ENCODE assay signal across 8 cellular contexts in genomic region chr12:49707127-49707811, GRCh38. TPM values are rescaled to one million over a fixed set of nuclear protein-coding genes. Genes with fewer than 3 reads are reported as not detected.
DNase-seq lines count a peak whose midpoint lies in the region; ATAC-seq and TF ChIP-seq lines count a peak whose summit lies in the region.

Gene FMNL3, minus strand, starts transcription at chr12:49707405. Its CDS starts 225 bp downstream, at chr12:49707180.

- peak within 1 kb of the TSS; percentile 72 for H3K9ac ChIP-seq in ES-I3 (ENCODE audit: low read depth, low read length)
- peak within 1 kb of the TSS; percentile 84 for H3K9ac ChIP-seq in Loucy (ENCODE audit: low read depth, low read length, poor library complexity, severe bottlenecking)
- peak within 1 kb of the TSS; percentile 77 for H3K9ac ChIP-seq in neural cell (ENCODE audit: low read length)

- H3K4me3 ChIP-seq in H7 (ENCODE audit: insufficient read depth, low read depth, low read length) (peak within 1 kb of the TSS; percentile 91), Loucy (ENCODE audit: low read length, poor library complexity, severe bottlenecking) (peak within 1 kb of the TSS; percentile 90), RWPE2 (ENCODE audit: severe bottlenecking) (peak within 1 kb of the TSS; percentile 69), fibroblast of the aortic adventitia (ENCODE audit: low read depth, low read length) (peak within 1 kb of the TSS; percentile 81), neural cell (ENCODE audit: low read length) (peak within 1 kb of the TSS; percentile 89), stomach (peak within 1 kb of the TSS; percentile 73 to 86 (median 84))

- H3F3A ChIP-seq in Loucy (ENCODE audit: low read depth) (no peaks in the 10 kb centered on the region), neural cell (ENCODE audit: insufficient read depth, low read length, poor library complexity, severe bottlenecking) (no peaks in the 10 kb centered on the region)

- H3K36me3 ChIP-seq in ES-I3 (ENCODE audit: insufficient read depth, low read length) (no peaks in the 10 kb centered on the region), H7 (replicated peaks; ENCODE audit: control insufficient read depth, insufficient read depth, low read length) (no peaks in the 10 kb centered on the region), Loucy (ENCODE audit: insufficient read depth, low read length) (no peaks in the 10 kb centered on the region), RWPE2 (ENCODE audit: low read depth) (no peaks in the 10 kb centered on the region), neural cell (ENCODE audit: insufficient read depth, low read length) (no peaks in the 10 kb centered on the region), stomach (no peaks in the 10 kb centered on the region)

- peak; percentile 94 for TF ChIP-seq CTCF in Loucy (conservative IDR thresholded peaks at IDR 0.05; ENCODE audit: low read length)
- peak; percentile 98 for TF ChIP-seq CTCF in RWPE2 (IDR thresholded peaks at IDR 0.05; ENCODE audit: poor library complexity, severe bottlenecking)
- TF ChIP-seq CTCF in fibroblast of the aortic adventitia (IDR thresholded peaks at IDR 0.05; ENCODE audit: insufficient read depth, low read length) = peak; percentile 84
- TF ChIP-seq CTCF in neural cell (IDR thresholded peaks at IDR 0.05; ENCODE audit: poor library complexity, severe bottlenecking) = peak; percentile 99
- TF ChIP-seq CTCF in stomach (IDR thresholded peaks at IDR 0.05) = peak in 5 of 7 experiments; percentile 90 to 98 (median 96)

- intact Hi-C loops in stomach (cut with DNase I; ENCODE audit: low total_unique reads) = no loop called here

- H3K9me2 ChIP-seq in Loucy (replicated peaks; ENCODE audit: low read depth, low read length) = no peaks in the 10 kb centered on the region
- H3K9me2 ChIP-seq in neural cell (ENCODE audit: insufficient read depth, low read length) = no peaks in the 10 kb centered on the region

- WGBS in stomach, 5 donors = 0 to 1% (median 1%) methylated on average over 33 to 92 of the region's 94 CpGs

- H3K9me3 ChIP-seq in ES-I3 (ENCODE audit: control insufficient read depth, insufficient read depth, low read length) = no peaks in the 10 kb centered on the region
- no peaks in the 10 kb centered on the region for H3K9me3 ChIP-seq in Loucy (ENCODE audit: insufficient read depth, low read depth, low read length)
- H3K9me3 ChIP-seq in RWPE2 (ENCODE audit: severe bottlenecking) = no peaks in the 10 kb centered on the region
- no peaks in the 10 kb centered on the region for H3K9me3 ChIP-seq in neural cell (ENCODE audit: low read length)
- H3K9me3 ChIP-seq in stomach = no peaks in the 10 kb centered on the region

- peak; percentile 86 for TF ChIP-seq RAD21 in neural cell (conservative IDR thresholded peaks at IDR 0.05)

- TF ChIP-seq POLR2A in stomach (IDR thresholded peaks at IDR 0.05) = no peak

- H3K4me1 ChIP-seq in ES-I3 (ENCODE audit: insufficient read depth, low read length) = peaks cover 30% of the 10 kb centered on the region
- H3K4me1 ChIP-seq in Loucy (ENCODE audit: insufficient read depth, low read length, poor library complexity, severe bottlenecking) = peaks cover 37% of the 10 kb centered on the region
- peaks cover 7% of the 10 kb centered on the region for H3K4me1 ChIP-seq in RWPE2 (ENCODE audit: insufficient read depth, poor library complexity, severe bottlenecking)
- peaks cover 0 to 51% (median 32%) of the 10 kb centered on the region in 4 donors for H3K4me1 ChIP-seq in stomach

- H4K20me1 ChIP-seq in Loucy (ENCODE audit: insufficient read depth, low read length, poor library complexity, severe bottlenecking) (peaks cover 7% of the 10 kb centered on the region), neural cell (ENCODE audit: insufficient read depth) (no peaks in the 10 kb centered on the region)

- H2AFZ ChIP-seq in Loucy (ENCODE audit: low read length) = peak within 1 kb of the TSS; percentile 86
- peak within 1 kb of the TSS; percentile 45 for H2AFZ ChIP-seq in neural cell (ENCODE audit: low read depth, low read length)

- TF ChIP-seq EP300 in neural cell (conservative IDR thresholded peaks at IDR 0.05; ENCODE audit: poor library complexity, severe bottlenecking) = peak; percentile 23
- TF ChIP-seq EP300 in stomach (IDR thresholded peaks at IDR 0.05) = no peak

- peak within 1 kb of the TSS; percentile 37 for H3K27ac ChIP-seq in RWPE2 (ENCODE audit: poor library complexity, severe bottlenecking)
- peak within 1 kb of the TSS; percentile 39 for H3K27ac ChIP-seq in neural cell (ENCODE audit: low read length)
- peak within 1 kb of the TSS; percentile 88 to 94 (median 89) for H3K27ac ChIP-seq in stomach

- H3K4me2 ChIP-seq in Loucy (ENCODE audit: low read depth, low read length, poor library complexity, severe bottlenecking) = peak within 1 kb of the TSS; percentile 92
- H3K4me2 ChIP-seq in neural cell (ENCODE audit: low read length) = peak within 1 kb of the TSS; percentile 76

- H3K27me3 ChIP-seq in H7 (ENCODE audit: control insufficient read depth, insufficient read depth, low read length) (peaks cover 14% of the 10 kb centered on the region), Loucy (ENCODE audit: insufficient read depth, low read length, poor library complexity, severe bottlenecking) (no peaks in the 10 kb centered on the region), RWPE2 (ENCODE audit: insufficient read depth, poor library complexity, severe bottlenecking) (no peaks in the 10 kb centered on the region), neural cell (ENCODE audit: insufficient read depth, low read depth, low read length) (peaks cover 7% of the 10 kb centered on the region), stomach (no peaks in the 10 kb centered on the region)

- H3K79me2 ChIP-seq in Loucy (ENCODE audit: insufficient read depth, low read length) (peaks cover 49% of the 10 kb centered on the region), neural cell (replicated peaks; ENCODE audit: insufficient read depth, low read length) (peaks cover 14% of the 10 kb centered on the region)

- DNase-seq in H7 = peak; percentile 99
- DNase-seq in RWPE2 (ENCODE audit: low spot score) = peak; percentile 95
- DNase-seq in activated effector memory CD4-positive, alpha-beta T cell treated with Interleukin-2 at 50 U/mL for 16 hours = peak; percentile 98
- peak; percentile 94 for DNase-seq in fibroblast of the aortic adventitia (ENCODE audit: low read depth)
- DNase-seq in stomach = peak; percentile 99

- ATAC-seq in RWPE2 (ENCODE audit: low read depth) = peak; percentile 89

TF ChIP-seq in neural cell, 6 proteins besides CTCF, POLR2A, EP300 and RAD21:
- TF ChIP-seq MXI1 (conservative IDR thresholded peaks at IDR 0.05; ENCODE audit: poor library complexity, severe bottlenecking) (peak; percentile 48), POLR2AphosphoS5 (IDR thresholded peaks at IDR 0.05) (peak; percentile 73), SMC3 (conservative IDR thresholded peaks at IDR 0.05; ENCODE audit: poor library complexity) (peak; percentile 93), TAF1 (IDR thresholded peaks at IDR 0.05; ENCODE audit: low read depth) (peak; percentile 8), EZH2 (IDR thresholded peaks at IDR 0.05; ENCODE audit: borderline replicate concordance, insufficient read depth, low read length, poor library complexity, severe bottlenecking) (no peak), REST (IDR thresholded peaks at IDR 0.05; ENCODE audit: borderline replicate concordance) (no peak)

RNA-seq across cellular contexts. Expression of gene FMNL3, which starts in this region (rescaled TPM):
- 16.0 and 19.4 TPM in 2 replicates for total RNA-seq in H7 (2014; rRNA removed; shearing (Covaris generic))
- 12.0 and 20.8 TPM in 2 replicates for total RNA-seq in fibroblast of the aortic adventitia (ENCODE audit: low replicate concordance)
- polyA plus RNA-seq in neural cell = 5.1 and 9.3 TPM in 2 replicates
- polyA minus RNA-seq in neural cell = 7.8 and 9.8 TPM in 2 replicates
- 10 to 100 TPM in 2 of 5 donors, 1 to 10 TPM in 3; 2.9 to 28.5 (median 9.6) TPM for total RNA-seq in stomach
- 1 to 10 TPM; 2.1 to 8.1 (median 5.2) TPM for polyA plus RNA-seq in stomach

Comparison
In these comparisons a context has a peak if more than half of its experiments do, and no peak if none do; other contexts are left out.
1. Peak in every context shown above with its lines: DNase-seq, ATAC-seq, H3K4me3 ChIP-seq and H3K27ac ChIP-seq.
2. H3K27ac ChIP-seq: peak in every context shown above with its lines; median percentile 89 in stomach; 39 in neural cell; 37 in RWPE2.